Comparison of ENCODE assay signal across 11 cellular contexts in the genomic region with DNA sequence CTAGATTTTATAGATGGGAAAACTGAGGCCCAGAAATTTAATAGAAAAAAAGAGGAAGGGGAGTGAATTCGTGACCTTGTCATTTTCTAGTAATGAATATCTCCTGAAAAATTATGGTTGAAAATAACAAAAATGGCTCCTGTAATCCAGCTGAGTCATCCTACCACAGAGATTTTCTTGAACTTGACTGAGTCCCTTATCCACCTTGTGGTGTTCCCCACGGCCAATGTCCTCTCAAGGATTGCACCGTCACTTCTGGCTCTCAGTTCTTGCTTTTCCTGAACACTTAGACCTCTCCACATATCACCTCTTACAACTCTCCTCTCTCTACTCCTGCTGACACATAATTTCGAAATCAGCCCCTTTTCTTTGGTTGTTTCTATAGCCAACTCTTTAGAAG.
DNase-seq lines count a peak whose midpoint lies in the region; ATAC-seq and TF ChIP-seq lines count a peak whose summit lies in the region.
"Had no signal": no experiment of that assay in that cellular context is flagged by ENCODE, and none has a peak within 500 bp of the region (broad histone marks: within the 10 kb centered on the region; RNA-seq: fewer than 3 reads in every experiment).

No MANE protein-coding gene starts in this region.

- no peaks in the 10 kb centered on the region for H3F3A ChIP-seq in OCI-LY1 (ENCODE audit: insufficient read depth, low read length)

- H3K9me2 ChIP-seq in OCI-LY1 (ENCODE audit: low read depth, low read length), result no peaks in the 10 kb centered on the region

- H3K4me1 ChIP-seq in OCI-LY1 (ENCODE audit: insufficient read depth, low read length, severe bottlenecking), result peaks cover 41% of the 10 kb centered on the region

- no peaks in the 10 kb centered on the region for H4K20me1 ChIP-seq in OCI-LY1 (ENCODE audit: insufficient read depth, low read length)

- no peak for TF ChIP-seq CTCF in OCI-LY1 (IDR thresholded peaks at IDR 0.05; ENCODE audit: low read length)

- no peak for DNase-seq in activated naive CD4-positive, alpha-beta T cell treated with anti-CD3 and anti-CD28 coated beads, Interleukin-2, amount 50 U/mL, for 16 hours
- no peak for DNase-seq in effector memory CD8-positive, alpha-beta T cell
- DNase-seq in stimulated activated effector memory CD8-positive, alpha-beta T cell treated with anti-CD3 and anti-CD28 coated beads, Interleukin-12 subunit alpha, Interleukin-12 subunit beta, amount 100 ng/mL, for 72 hours (ENCODE audit: low spot score in 2 of 2), result no peak
- DNase-seq in germinal center (ENCODE audit: low spot score) (no peak), putamen (ENCODE audit: low spot score) (no peak), anterior cingulate cortex (lab: John Stamatoyannopoulos, UW) (no peak)
- DNase-seq: activated gamma-delta T cell, DND-41, HCEC 1CT had no signal

- H3K9ac ChIP-seq in OCI-LY1 (ENCODE audit: low read length), result no peak overlapping the region

- H3K27me3 ChIP-seq in OCI-LY1 (ENCODE audit: insufficient read depth, low read length), result no peaks in the 10 kb centered on the region

- H3K36me3 Mint-ChIP-seq in activated naive CD4-positive, alpha-beta T cell treated with anti-CD3 and anti-CD28 coated beads, Interleukin-2, amount 50 U/mL, for 24 hours, result no peaks in the 10 kb centered on the region
- H3K36me3 Mint-ChIP-seq in effector memory CD8-positive, alpha-beta T cell (ENCODE audit: insufficient read depth), result no peaks in the 10 kb centered on the region
- H3K36me3 Mint-ChIP-seq in stimulated activated effector memory CD8-positive, alpha-beta T cell treated with anti-CD3 and anti-CD28 coated beads, Interleukin-12 subunit alpha, Interleukin-12 subunit beta, amount 100 ng/mL, for 72 hours, result no peaks in the 10 kb centered on the region

- no peak for ATAC-seq in effector memory CD8-positive, alpha-beta T cell (replicated peaks)
- ATAC-seq in stimulated activated effector memory CD8-positive, alpha-beta T cell treated with anti-CD3 and anti-CD28 coated beads, Interleukin-12 subunit alpha, Interleukin-12 subunit beta, amount 100 ng/mL, for 72 hours, result no peak

- no peaks in the 10 kb centered on the region for H3K27me3 Mint-ChIP-seq in activated naive CD4-positive, alpha-beta T cell treated with anti-CD3 and anti-CD28 coated beads, Interleukin-2, amount 50 U/mL, for 24 hours
- H3K27me3 Mint-ChIP-seq in effector memory CD8-positive, alpha-beta T cell, result no peaks in the 10 kb centered on the region

- peaks cover 23% of the 10 kb centered on the region for H3K79me2 ChIP-seq in OCI-LY1 (ENCODE audit: insufficient read depth, low read length)

- H3K9me3 ChIP-seq in OCI-LY1 (ENCODE audit: low read length), result no peaks in the 10 kb centered on the region

- H3K4me1 Mint-ChIP-seq in activated naive CD4-positive, alpha-beta T cell treated with anti-CD3 and anti-CD28 coated beads, Interleukin-2, amount 50 U/mL, for 24 hours, result peaks cover 14% of the 10 kb centered on the region
- peaks cover 5 to 22% of the 10 kb centered on the region in 2 donors for H3K4me1 Mint-ChIP-seq in effector memory CD8-positive, alpha-beta T cell (ENCODE audit: low read depth in 2 of 2)
- peaks cover 32% of the 10 kb centered on the region for H3K4me1 Mint-ChIP-seq in stimulated activated effector memory CD8-positive, alpha-beta T cell treated with anti-CD3 and anti-CD28 coated beads, Interleukin-12 subunit alpha, Interleukin-12 subunit beta, amount 100 ng/mL, for 72 hours

- H3K4me2 ChIP-seq in OCI-LY1 (ENCODE audit: low read length), result no peak overlapping the region

- H3K27ac Mint-ChIP-seq in activated naive CD4-positive, alpha-beta T cell treated with anti-CD3 and anti-CD28 coated beads, Interleukin-2, amount 50 U/mL, for 24 hours, result no peak overlapping the region
- H3K27ac Mint-ChIP-seq in effector memory CD8-positive, alpha-beta T cell, result no peak overlapping the region
- H3K27ac Mint-ChIP-seq in stimulated activated effector memory CD8-positive, alpha-beta T cell treated with anti-CD3 and anti-CD28 coated beads, Interleukin-12 subunit alpha, Interleukin-12 subunit beta, amount 100 ng/mL, for 72 hours, result no peak overlapping the region

- H3K4me3 ChIP-seq in OCI-LY1 (ENCODE audit: low read depth, low read length, poor library complexity, severe bottlenecking), result no peak overlapping the region

- H2AFZ ChIP-seq in OCI-LY1 (ENCODE audit: low read length), result no peak overlapping the region

- no peaks in the 10 kb centered on the region for H3K36me3 ChIP-seq in OCI-LY1 (ENCODE audit: insufficient read depth, low read length)

- H3K9me3 Mint-ChIP-seq in activated naive CD4-positive, alpha-beta T cell treated with anti-CD3 and anti-CD28 coated beads, Interleukin-2, amount 50 U/mL, for 24 hours, result no peaks in the 10 kb centered on the region
- no peaks in the 10 kb centered on the region for H3K9me3 Mint-ChIP-seq in effector memory CD8-positive, alpha-beta T cell
- no peaks in the 10 kb centered on the region for H3K9me3 Mint-ChIP-seq in stimulated activated effector memory CD8-positive, alpha-beta T cell treated with anti-CD3 and anti-CD28 coated beads, Interleukin-12 subunit alpha, Interleukin-12 subunit beta, amount 100 ng/mL, for 72 hours

- peak overlapping the region; percentile 8 for H3K4me3 Mint-ChIP-seq in activated naive CD4-positive, alpha-beta T cell treated with anti-CD3 and anti-CD28 coated beads, Interleukin-2, amount 50 U/mL, for 24 hours
- peak overlapping the region; percentile 1 to 86 for H3K4me3 Mint-ChIP-seq in effector memory CD8-positive, alpha-beta T cell
- peak overlapping the region; percentile 77 for H3K4me3 Mint-ChIP-seq in stimulated activated effector memory CD8-positive, alpha-beta T cell treated with anti-CD3 and anti-CD28 coated beads, Interleukin-12 subunit alpha, Interleukin-12 subunit beta, amount 100 ng/mL, for 72 hours

- peak overlapping the region; percentile 28 for H3K27ac ChIP-seq in OCI-LY1 (ENCODE audit: low read depth, low read length, poor library complexity, severe bottlenecking)

Comparison
In these comparisons a context has a peak if more than half of its experiments do, and no peak if none do; other contexts are left out.
1. H3K4me3 Mint-ChIP-seq: peak in every context shown above with its lines; median percentile 77 in stimulated activated effector memory CD8-positive, alpha-beta T cell treated with anti-CD3 and anti-CD28 coated beads, Interleukin-12 subunit alpha, Interleukin-12 subunit beta, amount 100 ng/mL, for 72 hours; 44 in effector memory CD8-positive, alpha-beta T cell; 8 in activated naive CD4-positive, alpha-beta T cell treated with anti-CD3 and anti-CD28 coated beads, Interleukin-2, amount 50 U/mL, for 24 hours.